ENCODE assay signal across 1 cellular context in the genomic region with DNA sequence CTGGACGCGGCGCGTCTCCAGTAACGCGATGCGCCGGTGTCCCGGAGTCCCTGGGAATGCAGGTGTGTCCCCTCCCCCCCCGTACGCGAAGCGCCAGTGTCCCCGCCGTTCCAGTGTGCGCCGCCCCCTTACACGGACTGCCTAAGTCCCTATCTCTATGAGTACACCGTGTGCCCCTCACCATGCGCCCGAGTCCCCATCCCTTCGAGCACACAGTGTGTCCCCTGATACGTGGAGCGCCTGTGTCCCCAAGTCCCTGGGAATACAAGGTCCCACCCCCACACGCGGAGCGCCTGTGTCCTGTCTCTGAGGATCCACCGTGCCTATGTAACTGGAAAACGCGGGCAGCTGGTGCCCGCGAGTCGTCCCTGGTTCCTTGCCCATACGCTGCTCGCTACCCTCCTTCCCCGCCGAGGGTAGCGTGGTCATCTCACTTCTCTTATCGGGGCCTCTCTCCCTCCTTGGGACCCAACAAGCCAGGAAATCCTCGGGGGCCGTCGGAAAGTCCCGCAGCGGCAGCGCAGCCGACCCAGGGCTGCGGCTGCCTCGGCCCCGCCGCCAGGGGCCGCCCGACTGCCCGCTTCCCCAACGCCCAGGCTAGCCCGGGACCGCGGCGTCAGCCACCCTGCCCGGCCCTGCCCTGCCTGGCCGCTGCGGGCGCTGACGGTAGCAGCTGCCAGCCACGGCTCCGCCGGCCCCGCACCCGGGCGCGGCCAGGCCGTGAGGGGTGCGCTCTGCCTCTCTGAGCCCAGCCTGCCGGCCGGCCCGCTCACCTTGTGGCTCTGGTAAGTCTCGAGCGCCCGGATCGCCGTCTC.
TF ChIP-seq lines count a peak whose summit lies in the region.

No MANE protein-coding gene starts in this region.

TF ChIP-seq in HepG2, 621 proteins besides CTCF, POLR2A, EP300 and RAD21 (continued from another document and continues in another):
- TF ChIP-seq, protein P1, sequence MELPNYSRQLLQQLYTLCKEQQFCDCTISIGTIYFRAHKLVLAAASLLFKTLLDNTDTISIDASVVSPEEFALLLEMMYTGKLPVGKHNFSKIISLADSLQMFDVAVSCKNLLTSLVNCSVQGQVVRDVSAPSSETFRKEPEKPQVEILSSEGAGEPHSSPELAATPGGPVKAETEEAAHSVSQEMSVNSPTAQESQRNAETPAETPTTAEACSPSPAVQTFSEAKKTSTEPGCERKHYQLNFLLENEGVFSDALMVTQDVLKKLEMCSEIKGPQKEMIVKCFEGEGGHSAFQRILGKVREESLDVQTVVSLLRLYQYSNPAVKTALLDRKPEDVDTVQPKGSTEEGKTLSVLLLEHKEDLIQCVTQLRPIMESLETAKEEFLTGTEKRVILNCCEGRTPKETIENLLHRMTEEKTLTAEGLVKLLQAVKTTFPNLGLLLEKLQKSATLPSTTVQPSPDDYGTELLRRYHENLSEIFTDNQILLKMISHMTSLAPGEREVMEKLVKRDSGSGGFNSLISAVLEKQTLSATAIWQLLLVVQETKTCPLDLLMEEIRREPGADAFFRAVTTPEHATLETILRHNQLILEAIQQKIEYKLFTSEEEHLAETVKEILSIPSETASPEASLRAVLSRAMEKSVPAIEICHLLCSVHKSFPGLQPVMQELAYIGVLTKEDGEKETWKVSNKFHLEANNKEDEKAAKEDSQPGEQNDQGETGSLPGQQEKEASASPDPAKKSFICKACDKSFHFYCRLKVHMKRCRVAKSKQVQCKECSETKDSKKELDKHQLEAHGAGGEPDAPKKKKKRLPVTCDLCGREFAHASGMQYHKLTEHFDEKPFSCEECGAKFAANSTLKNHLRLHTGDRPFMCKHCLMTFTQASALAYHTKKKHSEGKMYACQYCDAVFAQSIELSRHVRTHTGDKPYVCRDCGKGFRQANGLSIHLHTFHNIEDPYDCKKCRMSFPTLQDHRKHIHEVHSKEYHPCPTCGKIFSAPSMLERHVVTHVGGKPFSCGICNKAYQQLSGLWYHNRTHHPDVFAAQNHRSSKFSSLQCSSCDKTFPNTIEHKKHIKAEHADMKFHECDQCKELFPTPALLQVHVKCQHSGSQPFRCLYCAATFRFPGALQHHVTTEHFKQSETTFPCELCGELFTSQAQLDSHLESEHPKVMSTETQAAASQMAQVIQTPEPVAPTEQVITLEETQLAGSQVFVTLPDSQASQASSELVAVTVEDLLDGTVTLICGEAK (IDR thresholded peaks at IDR 0.05) = no peak
- TF ChIP-seq, protein P1 (CRISPR knock-in tag; IDR thresholded peaks at IDR 0.05) = no peak
- TF ChIP-seq ZNF879 (CRISPR knock-in tag; IDR thresholded peaks at IDR 0.05) (no peak), HNRNPK (IDR thresholded peaks at IDR 0.05; ENCODE audit: low read depth, low read length, poor library complexity, severe bottlenecking) (no peak), SOX13 (IDR thresholded peaks at IDR 0.05) (no peak), SOX13 (CRISPR knock-in tag; conservative IDR thresholded peaks at IDR 0.05 in 1 of 2, IDR thresholded peaks at IDR 0.05 in 1 of 2) (no peak), ZNF816 (CRISPR knock-in tag; IDR thresholded peaks at IDR 0.05; ENCODE audit: borderline replicate concordance) (no peak), ZNF768 (CRISPR knock-in tag; IDR thresholded peaks at IDR 0.05) (no peak), NAIF1 (CRISPR knock-in tag; IDR thresholded peaks at IDR 0.05; ENCODE audit: borderline replicate concordance) (no peak), NFKB2 (CRISPR knock-in tag; IDR thresholded peaks at IDR 0.05; ENCODE audit: borderline replicate concordance) (peak; percentile 63; the same call in 1 of the 2 replicates), PAWR (CRISPR knock-in tag; IDR thresholded peaks at IDR 0.05; ENCODE audit: borderline replicate concordance) (no peak), MTA3 (CRISPR knock-in tag; IDR thresholded peaks at IDR 0.05) (no peak), IKZF4 (CRISPR knock-in tag; IDR thresholded peaks at IDR 0.05; ENCODE audit: borderline replicate concordance, low read depth, not compliant biosample characterization) (no peak), ZNF496 (CRISPR knock-in tag; IDR thresholded peaks at IDR 0.05; ENCODE audit: insufficient replicate concordance) (no peak), ZNF431 (CRISPR knock-in tag; IDR thresholded peaks at IDR 0.05; ENCODE audit: borderline replicate concordance, low read depth) (0 out of 2 replicates have a peak, but pooled peaks have one; percentile 60), MED1 (CRISPR knock-in tag; IDR thresholded peaks at IDR 0.05) (peak; percentile 21; the same call in 1 of the 2 replicates), ATF1 (CRISPR knock-in tag; IDR thresholded peaks at IDR 0.05) (no peak), TMF1 (CRISPR knock-in tag; IDR thresholded peaks at IDR 0.05; ENCODE audit: low read depth) (no peak), KLF16 (CRISPR knock-in tag; IDR thresholded peaks at IDR 0.05) (no peak; a peak in 1 of 4 replicates), AKAP8 (CRISPR knock-in tag; IDR thresholded peaks at IDR 0.05) (no peak), ZNF33B (CRISPR knock-in tag; IDR thresholded peaks at IDR 0.05) (no peak), ZNF530 (CRISPR knock-in tag; IDR thresholded peaks at IDR 0.05; ENCODE audit: low read depth) (no peak), KLF13 (CRISPR knock-in tag; IDR thresholded peaks at IDR 0.05) (no peak), MATR3 (CRISPR knock-in tag; IDR thresholded peaks at IDR 0.05) (no peak), TAF15 (IDR thresholded peaks at IDR 0.05; ENCODE audit: low read depth, low read length, poor library complexity, severe bottlenecking) (peak; percentile 43), BRD4 (CRISPR knock-in tag; IDR thresholded peaks at IDR 0.05) (peak; percentile 31; the same call in 1 of the 2 replicates), MIER3 (CRISPR knock-in tag; IDR thresholded peaks at IDR 0.05; ENCODE audit: borderline replicate concordance) (no peak), TOE1 (CRISPR knock-in tag; IDR thresholded peaks at IDR 0.05) (no peak), PLRG1 (conservative IDR thresholded peaks at IDR 0.05) (no peak), SMAD9 (CRISPR knock-in tag; IDR thresholded peaks at IDR 0.05) (no peak)
- TF ChIP-seq, protein P2, sequence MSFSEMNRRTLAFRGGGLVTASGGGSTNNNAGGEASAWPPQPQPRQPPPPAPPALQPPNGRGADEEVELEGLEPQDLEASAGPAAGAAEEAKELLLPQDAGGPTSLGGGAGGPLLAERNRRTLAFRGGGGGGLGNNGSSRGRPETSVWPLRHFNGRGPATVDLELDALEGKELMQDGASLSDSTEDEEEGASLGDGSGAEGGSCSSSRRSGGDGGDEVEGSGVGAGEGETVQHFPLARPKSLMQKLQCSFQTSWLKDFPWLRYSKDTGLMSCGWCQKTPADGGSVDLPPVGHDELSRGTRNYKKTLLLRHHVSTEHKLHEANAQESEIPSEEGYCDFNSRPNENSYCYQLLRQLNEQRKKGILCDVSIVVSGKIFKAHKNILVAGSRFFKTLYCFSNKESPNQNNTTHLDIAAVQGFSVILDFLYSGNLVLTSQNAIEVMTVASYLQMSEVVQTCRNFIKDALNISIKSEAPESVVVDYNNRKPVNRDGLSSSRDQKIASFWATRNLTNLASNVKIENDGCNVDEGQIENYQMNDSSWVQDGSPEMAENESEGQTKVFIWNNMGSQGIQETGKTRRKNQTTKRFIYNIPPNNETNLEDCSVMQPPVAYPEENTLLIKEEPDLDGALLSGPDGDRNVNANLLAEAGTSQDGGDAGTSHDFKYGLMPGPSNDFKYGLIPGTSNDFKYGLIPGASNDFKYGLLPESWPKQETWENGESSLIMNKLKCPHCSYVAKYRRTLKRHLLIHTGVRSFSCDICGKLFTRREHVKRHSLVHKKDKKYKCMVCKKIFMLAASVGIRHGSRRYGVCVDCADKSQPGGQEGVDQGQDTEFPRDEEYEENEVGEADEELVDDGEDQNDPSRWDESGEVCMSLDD (CRISPR knock-in tag; IDR thresholded peaks at IDR 0.05; ENCODE audit: borderline replicate concordance) = no peak
- TF ChIP-seq, protein P3, sequence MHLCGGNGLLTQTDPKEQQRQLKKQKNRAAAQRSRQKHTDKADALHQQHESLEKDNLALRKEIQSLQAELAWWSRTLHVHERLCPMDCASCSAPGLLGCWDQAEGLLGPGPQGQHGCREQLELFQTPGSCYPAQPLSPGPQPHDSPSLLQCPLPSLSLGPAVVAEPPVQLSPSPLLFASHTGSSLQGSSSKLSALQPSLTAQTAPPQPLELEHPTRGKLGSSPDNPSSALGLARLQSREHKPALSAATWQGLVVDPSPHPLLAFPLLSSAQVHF (CRISPR knock-in tag; IDR thresholded peaks at IDR 0.05) = no peak
- TF ChIP-seq, protein P4, sequence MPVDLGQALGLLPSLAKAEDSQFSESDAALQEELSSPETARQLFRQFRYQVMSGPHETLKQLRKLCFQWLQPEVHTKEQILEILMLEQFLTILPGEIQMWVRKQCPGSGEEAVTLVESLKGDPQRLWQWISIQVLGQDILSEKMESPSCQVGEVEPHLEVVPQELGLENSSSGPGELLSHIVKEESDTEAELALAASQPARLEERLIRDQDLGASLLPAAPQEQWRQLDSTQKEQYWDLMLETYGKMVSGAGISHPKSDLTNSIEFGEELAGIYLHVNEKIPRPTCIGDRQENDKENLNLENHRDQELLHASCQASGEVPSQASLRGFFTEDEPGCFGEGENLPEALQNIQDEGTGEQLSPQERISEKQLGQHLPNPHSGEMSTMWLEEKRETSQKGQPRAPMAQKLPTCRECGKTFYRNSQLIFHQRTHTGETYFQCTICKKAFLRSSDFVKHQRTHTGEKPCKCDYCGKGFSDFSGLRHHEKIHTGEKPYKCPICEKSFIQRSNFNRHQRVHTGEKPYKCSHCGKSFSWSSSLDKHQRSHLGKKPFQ (CRISPR knock-in tag; IDR thresholded peaks at IDR 0.05; ENCODE audit: insufficient replicate concordance) = no peak
- TF ChIP-seq, protein P5, sequence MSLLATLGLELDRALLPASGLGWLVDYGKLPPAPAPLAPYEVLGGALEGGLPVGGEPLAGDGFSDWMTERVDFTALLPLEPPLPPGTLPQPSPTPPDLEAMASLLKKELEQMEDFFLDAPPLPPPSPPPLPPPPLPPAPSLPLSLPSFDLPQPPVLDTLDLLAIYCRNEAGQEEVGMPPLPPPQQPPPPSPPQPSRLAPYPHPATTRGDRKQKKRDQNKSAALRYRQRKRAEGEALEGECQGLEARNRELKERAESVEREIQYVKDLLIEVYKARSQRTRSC (CRISPR knock-in tag; IDR thresholded peaks at IDR 0.05; ENCODE audit: low read depth) = no peak
- TF ChIP-seq, protein P6, sequence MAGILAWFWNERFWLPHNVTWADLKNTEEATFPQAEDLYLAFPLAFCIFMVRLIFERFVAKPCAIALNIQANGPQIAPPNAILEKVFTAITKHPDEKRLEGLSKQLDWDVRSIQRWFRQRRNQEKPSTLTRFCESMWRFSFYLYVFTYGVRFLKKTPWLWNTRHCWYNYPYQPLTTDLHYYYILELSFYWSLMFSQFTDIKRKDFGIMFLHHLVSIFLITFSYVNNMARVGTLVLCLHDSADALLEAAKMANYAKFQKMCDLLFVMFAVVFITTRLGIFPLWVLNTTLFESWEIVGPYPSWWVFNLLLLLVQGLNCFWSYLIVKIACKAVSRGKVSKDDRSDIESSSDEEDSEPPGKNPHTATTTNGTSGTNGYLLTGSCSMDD (CRISPR knock-in tag; IDR thresholded peaks at IDR 0.05) = no peak
- TF ChIP-seq, protein P7, sequence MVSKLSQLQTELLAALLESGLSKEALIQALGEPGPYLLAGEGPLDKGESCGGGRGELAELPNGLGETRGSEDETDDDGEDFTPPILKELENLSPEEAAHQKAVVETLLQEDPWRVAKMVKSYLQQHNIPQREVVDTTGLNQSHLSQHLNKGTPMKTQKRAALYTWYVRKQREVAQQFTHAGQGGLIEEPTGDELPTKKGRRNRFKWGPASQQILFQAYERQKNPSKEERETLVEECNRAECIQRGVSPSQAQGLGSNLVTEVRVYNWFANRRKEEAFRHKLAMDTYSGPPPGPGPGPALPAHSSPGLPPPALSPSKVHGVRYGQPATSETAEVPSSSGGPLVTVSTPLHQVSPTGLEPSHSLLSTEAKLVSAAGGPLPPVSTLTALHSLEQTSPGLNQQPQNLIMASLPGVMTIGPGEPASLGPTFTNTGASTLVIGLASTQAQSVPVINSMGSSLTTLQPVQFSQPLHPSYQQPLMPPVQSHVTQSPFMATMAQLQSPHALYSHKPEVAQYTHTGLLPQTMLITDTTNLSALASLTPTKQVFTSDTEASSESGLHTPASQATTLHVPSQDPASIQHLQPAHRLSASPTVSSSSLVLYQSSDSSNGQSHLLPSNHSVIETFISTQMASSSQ (IDR thresholded peaks at IDR 0.05; ENCODE audit: low read depth) = no peak
- TF ChIP-seq, protein P7 (CRISPR knock-in tag; IDR thresholded peaks at IDR 0.05; ENCODE audit: borderline replicate concordance) = no peak
